ENCODE assay signal across 9 cellular contexts in the genomic region with DNA sequence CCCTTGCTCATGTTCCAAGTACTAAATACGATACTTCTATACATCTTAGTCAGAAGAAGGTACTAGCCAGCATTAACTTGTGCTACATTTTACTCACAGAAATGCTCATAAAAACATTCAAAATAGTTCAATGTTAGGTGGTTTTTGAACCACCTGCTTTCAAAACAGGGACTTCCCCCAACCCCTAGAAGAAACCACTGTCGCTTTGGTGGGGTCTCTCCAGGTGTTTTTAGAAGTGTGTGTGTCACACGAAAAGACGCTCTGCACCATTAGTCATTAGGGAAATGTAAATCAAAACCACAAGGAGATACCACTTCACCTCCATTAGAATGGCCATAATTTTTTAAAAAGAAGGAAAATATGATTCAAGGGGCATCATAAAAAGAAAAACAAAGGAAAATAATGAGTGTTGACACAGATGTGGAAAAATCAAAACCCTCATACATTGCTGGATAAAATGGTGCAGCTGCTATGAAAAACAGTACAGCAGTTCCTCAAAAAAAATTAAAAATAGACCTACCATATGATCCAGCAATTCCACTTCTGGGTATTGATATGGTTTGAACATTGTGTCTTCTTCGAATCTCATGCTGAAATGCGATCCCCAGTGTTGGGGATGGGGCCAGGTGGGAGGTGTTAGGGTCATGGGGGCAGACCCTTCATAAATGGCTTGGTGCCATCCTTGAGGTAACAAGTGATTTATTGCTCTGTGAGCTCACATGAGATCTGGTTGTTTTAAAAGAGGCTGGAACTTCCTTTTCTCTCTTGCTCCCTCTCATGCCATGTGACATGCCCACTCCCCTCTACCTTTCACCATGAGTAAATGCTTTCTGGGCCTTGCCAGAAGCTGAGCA.
DNase-seq lines count a peak whose midpoint lies in the region; ATAC-seq and TF ChIP-seq lines count a peak whose summit lies in the region.
"Had no signal": no experiment of that assay in that cellular context is flagged by ENCODE, and none has a peak within 500 bp of the region (broad histone marks: within the 10 kb centered on the region; RNA-seq: fewer than 3 reads in every experiment).

No MANE protein-coding gene starts in this region.

- H3F3A ChIP-seq in GM23338 (replicated peaks; ENCODE audit: low read depth) (peaks cover 5% of the 10 kb centered on the region; the same call in 1 of the 2 replicates), smooth muscle cell (ENCODE audit: low read depth) (peaks cover 6% of the 10 kb centered on the region)

- H2AFZ ChIP-seq in GM23338 (no peak overlapping the region), smooth muscle cell (ENCODE audit: low read depth) (no peak overlapping the region)

- H3K4me3 ChIP-seq in GM12865 (ENCODE audit: low read depth, low read length) (no peak overlapping the region; the same call in 1 of the 2 replicates), GM23338 (no peak overlapping the region), smooth muscle cell (no peak overlapping the region)

- H3K9me3 ChIP-seq in smooth muscle cell (replicated peaks; ENCODE audit: low read depth) = no peaks in the 10 kb centered on the region

- H3K36me3 Mint-ChIP-seq in GM23338 (ENCODE audit: low read depth) = peaks cover 10% of the 10 kb centered on the region; the same call in 1 of the 3 replicates

- H3K4me1 ChIP-seq in GM23338 (ENCODE audit: insufficient read depth) (peaks cover 15% of the 10 kb centered on the region), smooth muscle cell (ENCODE audit: low read depth) (no peaks in the 10 kb centered on the region)

- H3K27ac Mint-ChIP-seq in GM23338 = peak overlapping the region; percentile 58; the same call in 1 of the 2 replicates

- no peaks in the 10 kb centered on the region; the same call in 2 of the 3 replicates for H3K9me3 Mint-ChIP-seq in GM23338

- H4K20me1 ChIP-seq in GM23338 (replicated peaks; ENCODE audit: insufficient read depth) = peaks cover 81% of the 10 kb centered on the region
- peaks cover 67% of the 10 kb centered on the region for H4K20me1 ChIP-seq in smooth muscle cell (ENCODE audit: low read depth)

- TF ChIP-seq CTCF in GM12865 (IDR thresholded peaks at IDR 0.05; ENCODE audit: insufficient read depth, low read depth, low read length, missing control alignments) (no peak), GM23338 (conservative IDR thresholded peaks at IDR 0.05; ENCODE audit: low read depth in 2 of 2) (no peak), smooth muscle cell (IDR thresholded peaks at IDR 0.05; ENCODE audit: borderline replicate concordance, insufficient read depth, poor library complexity, severe bottlenecking) (no peak)

- ATAC-seq in GM23338 = no peak

- DNase-seq in GM12865 (ENCODE audit: low read depth) = peak; percentile 86
- no peak for DNase-seq in GM23338 (ENCODE audit: low spot score)
- DNase-seq in NAMALWA (ENCODE audit: low spot score) = peak; percentile 97
- DNase-seq in activated CD8-positive, alpha-beta memory T cell treated with anti-CD3 and anti-CD28 coated beads, Interleukin-2, amount 50 U/mL, for 24 hours (ENCODE audit: extremely low read depth) = peak; percentile 34
- no peak for DNase-seq in smooth muscle cell (lab: John Stamatoyannopoulos, UW; ENCODE audit: unreplicated experiment)
- DNase-seq in amniotic stem cell (lab: John Stamatoyannopoulos, UW) = no peak
- no peak for DNase-seq in RPMI8226
- no peak for DNase-seq in NCI-H1694 (lab: John Stamatoyannopoulos, UW)

- H3K27me3 ChIP-seq in GM23338 (ENCODE audit: insufficient read depth) (no peaks in the 10 kb centered on the region), smooth muscle cell (ENCODE audit: low read depth) (no peaks in the 10 kb centered on the region)

- no peak overlapping the region for H3K9ac ChIP-seq in smooth muscle cell (ENCODE audit: low read depth)

- 87% methylated on average over 6 of the region's 6 CpGs for WGBS in smooth muscle cell (ENCODE audit: low lambda C conversion rate)

- H3K79me2 ChIP-seq in GM23338 (replicated peaks; ENCODE audit: insufficient read depth) (peaks cover 100% of the 10 kb centered on the region), smooth muscle cell (ENCODE audit: low read depth) (peaks cover 23% of the 10 kb centered on the region)

- H3K36me3 ChIP-seq in GM23338 (ENCODE audit: insufficient read depth) (no peaks in the 10 kb centered on the region), smooth muscle cell (ENCODE audit: low read depth) (no peaks in the 10 kb centered on the region)

- H3K4me2 ChIP-seq in GM23338 (no peak overlapping the region), smooth muscle cell (no peak overlapping the region)

- H3K4me1 Mint-ChIP-seq in GM23338 = peaks cover 43% of the 10 kb centered on the region

- no peaks in the 10 kb centered on the region for H3K9me2 ChIP-seq in GM23338 (ENCODE audit: insufficient read depth)

- H3K27ac ChIP-seq in GM23338 (ENCODE audit: low read depth) (no peak overlapping the region), smooth muscle cell (ENCODE audit: low read depth) (peak overlapping the region; percentile 22)
- H3K27ac ChIP-seq: HL-60 had no signal

- no peak overlapping the region for H3K4me3 Mint-ChIP-seq in GM23338

- peaks cover 8% of the 10 kb centered on the region for H3K27me3 Mint-ChIP-seq in GM23338 (ENCODE audit: insufficient read depth, low read depth, poor library complexity)

TF ChIP-seq in GM23338, 12 proteins besides CTCF, POLR2A, EP300 and RAD21:
- TF ChIP-seq, protein P1, sequence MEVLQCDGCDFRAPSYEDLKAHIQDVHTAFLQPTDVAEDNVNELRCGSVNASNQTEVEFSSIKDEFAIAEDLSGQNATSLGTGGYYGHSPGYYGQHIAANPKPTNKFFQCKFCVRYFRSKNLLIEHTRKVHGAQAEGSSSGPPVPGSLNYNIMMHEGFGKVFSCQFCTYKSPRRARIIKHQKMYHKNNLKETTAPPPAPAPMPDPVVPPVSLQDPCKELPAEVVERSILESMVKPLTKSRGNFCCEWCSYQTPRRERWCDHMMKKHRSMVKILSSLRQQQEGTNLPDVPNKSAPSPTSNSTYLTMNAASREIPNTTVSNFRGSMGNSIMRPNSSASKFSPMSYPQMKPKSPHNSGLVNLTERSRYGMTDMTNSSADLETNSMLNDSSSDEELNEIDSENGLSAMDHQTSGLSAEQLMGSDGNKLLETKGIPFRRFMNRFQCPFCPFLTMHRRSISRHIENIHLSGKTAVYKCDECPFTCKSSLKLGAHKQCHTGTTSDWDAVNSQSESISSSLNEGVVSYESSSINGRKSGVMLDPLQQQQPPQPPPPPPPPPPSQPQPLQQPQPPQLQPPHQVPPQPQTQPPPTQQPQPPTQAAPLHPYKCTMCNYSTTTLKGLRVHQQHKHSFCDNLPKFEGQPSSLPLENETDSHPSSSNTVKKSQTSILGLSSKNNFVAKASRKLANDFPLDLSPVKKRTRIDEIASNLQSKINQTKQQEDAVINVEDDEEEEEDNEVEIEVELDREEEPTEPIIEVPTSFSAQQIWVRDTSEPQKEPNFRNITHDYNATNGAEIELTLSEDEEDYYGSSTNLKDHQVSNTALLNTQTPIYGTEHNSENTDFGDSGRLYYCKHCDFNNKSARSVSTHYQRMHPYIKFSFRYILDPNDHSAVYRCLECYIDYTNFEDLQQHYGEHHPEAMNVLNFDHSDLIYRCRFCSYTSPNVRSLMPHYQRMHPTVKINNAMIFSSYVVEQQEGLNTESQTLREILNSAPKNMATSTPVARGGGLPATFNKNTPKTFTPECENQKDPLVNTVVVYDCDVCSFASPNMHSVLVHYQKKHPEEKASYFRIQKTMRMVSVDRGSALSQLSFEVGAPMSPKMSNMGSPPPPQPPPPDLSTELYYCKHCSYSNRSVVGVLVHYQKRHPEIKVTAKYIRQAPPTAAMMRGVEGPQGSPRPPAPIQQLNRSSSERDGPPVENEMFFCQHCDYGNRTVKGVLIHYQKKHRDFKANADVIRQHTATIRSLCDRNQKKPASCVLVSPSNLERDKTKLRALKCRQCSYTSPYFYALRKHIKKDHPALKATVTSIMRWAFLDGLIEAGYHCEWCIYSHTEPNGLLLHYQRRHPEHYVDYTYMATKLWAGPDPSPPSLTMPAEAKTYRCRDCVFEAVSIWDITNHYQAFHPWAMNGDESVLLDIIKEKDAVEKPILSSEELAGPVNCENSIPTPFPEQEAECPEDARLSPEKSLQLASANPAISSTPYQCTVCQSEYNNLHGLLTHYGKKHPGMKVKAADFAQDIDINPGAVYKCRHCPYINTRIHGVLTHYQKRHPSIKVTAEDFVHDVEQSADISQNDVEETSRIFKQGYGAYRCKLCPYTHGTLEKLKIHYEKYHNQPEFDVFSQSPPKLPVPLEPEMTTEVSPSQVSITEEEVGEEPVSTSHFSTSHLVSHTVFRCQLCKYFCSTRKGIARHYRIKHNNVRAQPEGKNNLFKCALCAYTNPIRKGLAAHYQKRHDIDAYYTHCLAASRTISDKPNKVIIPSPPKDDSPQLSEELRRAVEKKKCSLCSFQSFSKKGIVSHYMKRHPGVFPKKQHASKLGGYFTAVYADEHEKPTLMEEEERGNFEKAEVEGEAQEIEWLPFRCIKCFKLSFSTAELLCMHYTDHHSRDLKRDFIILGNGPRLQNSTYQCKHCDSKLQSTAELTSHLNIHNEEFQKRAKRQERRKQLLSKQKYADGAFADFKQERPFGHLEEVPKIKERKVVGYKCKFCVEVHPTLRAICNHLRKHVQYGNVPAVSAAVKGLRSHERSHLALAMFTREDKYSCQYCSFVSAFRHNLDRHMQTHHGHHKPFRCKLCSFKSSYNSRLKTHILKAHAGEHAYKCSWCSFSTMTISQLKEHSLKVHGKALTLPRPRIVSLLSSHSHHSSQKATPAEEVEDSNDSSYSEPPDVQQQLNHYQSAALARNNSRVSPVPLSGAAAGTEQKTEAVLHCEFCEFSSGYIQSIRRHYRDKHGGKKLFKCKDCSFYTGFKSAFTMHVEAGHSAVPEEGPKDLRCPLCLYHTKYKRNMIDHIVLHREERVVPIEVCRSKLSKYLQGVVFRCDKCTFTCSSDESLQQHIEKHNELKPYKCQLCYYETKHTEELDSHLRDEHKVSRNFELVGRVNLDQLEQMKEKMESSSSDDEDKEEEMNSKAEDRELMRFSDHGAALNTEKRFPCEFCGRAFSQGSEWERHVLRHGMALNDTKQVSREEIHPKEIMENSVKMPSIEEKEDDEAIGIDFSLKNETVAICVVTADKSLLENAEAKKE (CRISPR knock-in tag; IDR thresholded peaks at IDR 0.05) = no peak
- TF ChIP-seq, protein P2, sequence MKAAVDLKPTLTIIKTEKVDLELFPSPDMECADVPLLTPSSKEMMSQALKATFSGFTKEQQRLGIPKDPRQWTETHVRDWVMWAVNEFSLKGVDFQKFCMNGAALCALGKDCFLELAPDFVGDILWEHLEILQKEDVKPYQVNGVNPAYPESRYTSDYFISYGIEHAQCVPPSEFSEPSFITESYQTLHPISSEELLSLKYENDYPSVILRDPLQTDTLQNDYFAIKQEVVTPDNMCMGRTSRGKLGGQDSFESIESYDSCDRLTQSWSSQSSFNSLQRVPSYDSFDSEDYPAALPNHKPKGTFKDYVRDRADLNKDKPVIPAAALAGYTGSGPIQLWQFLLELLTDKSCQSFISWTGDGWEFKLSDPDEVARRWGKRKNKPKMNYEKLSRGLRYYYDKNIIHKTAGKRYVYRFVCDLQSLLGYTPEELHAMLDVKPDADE (IDR thresholded peaks at IDR 0.05) = no peak
- TF ChIP-seq EZH2phosphoT487 (IDR thresholded peaks at IDR 0.05; ENCODE audit: unreplicated experiment) (no peak), POLR2AphosphoS5 (IDR thresholded peaks at IDR 0.05; ENCODE audit: low read depth) (no peak)
TF ChIP-seq in GM23338: peak in this region for 0.

Comparison
In these comparisons a context has a peak if more than half of its experiments do, and no peak if none do; other contexts are left out.
1. DNase-seq: peak in GM12865 (single experiment), NAMALWA (single experiment) and activated CD8-positive, alpha-beta memory T cell treated with anti-CD3 and anti-CD28 coated beads, Interleukin-2, amount 50 U/mL, for 24 hours (single experiment); none in GM23338 (single experiment), smooth muscle cell (single experiment), amniotic stem cell (single experiment), RPMI8226 (single experiment) and NCI-H1694 (single experiment).